ENCODE assay signal across 8 cellular contexts in genomic region chr9:124852829-124853531, GRCh38. TPM values are rescaled to one million over a fixed set of nuclear protein-coding genes. Genes with fewer than 3 reads are reported as not detected.
DNase-seq lines count a peak whose midpoint lies in the region; ATAC-seq, FAIRE-seq and TF ChIP-seq lines count a peak whose summit lies in the region.

Gene WDR38, plus strand, starts transcription at chr9:124853460. Its CDS starts 72 bp downstream, at chr9:124853532.

- H3K4me1 Mint-ChIP-seq in memory B cell, result peaks cover 3% of the 10 kb centered on the region

- 1% methylated on average over 25 of the region's 51 CpGs for WGBS in A549 (ENCODE audit: missing lambda C conversion rate)

- H3K27ac ChIP-seq in A549, result peak within 1 kb of the TSS; percentile 53 to 81
- peak within 1 kb of the TSS; percentile 56 for H3K27ac ChIP-seq in effector memory CD4-positive, alpha-beta T cell (ENCODE audit: insufficient read depth, low read length, poor library complexity, severe bottlenecking)

- H3K36me3 Mint-ChIP-seq in memory B cell, result peaks cover 4% of the 10 kb centered on the region

- H3K9me3 Mint-ChIP-seq in memory B cell, result no peaks in the 10 kb centered on the region

- no peak for TF ChIP-seq EP300 in A549 (IDR thresholded peaks at IDR 0.05)

- CTCF ChIA-PET in A549 (lab: Yijun Ruan, JAX), result interaction anchor here (0.6 to 43.0 kb wide), 56 partner anchors 11 to 531 kb away, joined by 3 to 2512 read pairs (median 4); partner anchors contain the start of genes ARPC5L, NR6A1, OLFML2A and RPL35

- H3K4me1 ChIP-seq in A549, result peaks cover 30% of the 10 kb centered on the region
- peaks cover 5% of the 10 kb centered on the region for H3K4me1 ChIP-seq in effector memory CD4-positive, alpha-beta T cell (ENCODE audit: control insufficient read depth, insufficient read depth, low read length, poor library complexity, severe bottlenecking)

- peak; percentile 93 to 100 for TF ChIP-seq RAD21 in A549 (conservative IDR thresholded peaks at IDR 0.05 in 1 of 2, IDR thresholded peaks at IDR 0.05 in 1 of 2)

- no peak for TF ChIP-seq POLR2A in A549 (IDR thresholded peaks at IDR 0.05; ENCODE audit: low read length)

- H3K4me3 ChIP-seq in A549, result peak within 1 kb of the TSS; percentile 45
- H3K4me3 ChIP-seq in effector memory CD4-positive, alpha-beta T cell (ENCODE audit: insufficient read depth, low read depth, low read length, poor library complexity, severe bottlenecking), result peak within 1 kb of the TSS; percentile 40

- H3K27me3 Mint-ChIP-seq in memory B cell, result no peaks in the 10 kb centered on the region

- TF ChIP-seq CTCF in A549 (IDR thresholded peaks at IDR 0.05), result peak; percentile 100

- DNase-seq in A549 (ENCODE audit: low read depth in 1 of 2, low spot score in 1 of 2) (peak; percentile 87 to 98), NCI-H774 (lab: John Stamatoyannopoulos, UW) (peak; percentile 67), memory B cell (ENCODE audit: low spot score in 2 of 2) (peak; percentile 77 to 91)
- DNase-seq in activated CD8-positive, alpha-beta memory T cell treated with anti-CD3 and anti-CD28 coated beads for 1 hour (ENCODE audit: extremely low read depth in 1 of 2, low read depth in 1 of 2), result peak; percentile 37 to 63
- peak; percentile 78 to 88 (median 82) for DNase-seq in effector memory CD4-positive, alpha-beta T cell
- DNase-seq in stimulated activated CD8-positive, alpha-beta memory T cell treated with anti-CD3 and anti-CD28 coated beads, Interleukin-12 subunit alpha, Interleukin-12 subunit beta, amount 100 ng/mL, for 24 hours (ENCODE audit: extremely low read depth), result peak; percentile 42

- no peaks in the 10 kb centered on the region for H3K9me3 ChIP-seq in A549
- no peaks in the 10 kb centered on the region for H3K9me3 ChIP-seq in effector memory CD4-positive, alpha-beta T cell (ENCODE audit: control insufficient read depth, low read length)

- H3K27me3 ChIP-seq in effector memory CD4-positive, alpha-beta T cell (replicated peaks; ENCODE audit: control insufficient read depth, insufficient read depth, low read length, poor library complexity, severe bottlenecking), result no peaks in the 10 kb centered on the region

- peak within 1 kb of the TSS; percentile 83 for H3K4me3 Mint-ChIP-seq in memory B cell

- ATAC-seq in A549, result peak; percentile 73 to 85
- peak; percentile 76 for ATAC-seq in GM18511 (IDR thresholded peaks at IDR 0.05; ENCODE audit: unreplicated experiment)
- ATAC-seq in HG03108 (IDR thresholded peaks at IDR 0.05; ENCODE audit: unreplicated experiment), result peak; percentile 70
- ATAC-seq in memory B cell (ENCODE audit: low read depth), result peak; percentile 86

- H3K36me3 ChIP-seq in effector memory CD4-positive, alpha-beta T cell (ENCODE audit: control insufficient read depth, insufficient read depth, low read length), result peaks cover 16% of the 10 kb centered on the region

- H3K4me2 ChIP-seq in A549, result peak within 1 kb of the TSS; percentile 86

- POLR2A ChIA-PET in A549 (lab: Yijun Ruan, JAX), result interaction anchor here (1.0 to 5.5 kb wide), 7 partner anchors 9 to 389 kb away, joined by 3 to 52 read pairs (median 4); partner anchors contain the start of genes ARPC5L, HSPA5, NR6A1 and OLFML2A

- FAIRE-seq in A549 (lab: Jason Lieb, UNC), result peak; percentile 36

- H3K27ac Mint-ChIP-seq in memory B cell, result peak within 1 kb of the TSS; percentile 74

TF ChIP-seq in A549, 52 proteins besides CTCF, POLR2A, EP300 and RAD21:
- TF ChIP-seq MAX (IDR thresholded peaks at IDR 0.05) (peak; percentile 72), E2F6 (IDR thresholded peaks at IDR 0.05; ENCODE audit: borderline replicate concordance, low read depth) (peak; percentile 47; the same call in 1 of the 2 replicates), HDAC2 (IDR thresholded peaks at IDR 0.05) (no peak), JUN (IDR thresholded peaks at IDR 0.05) (peak in 1 of 2 experiments; percentile 49; a peak in 1 of 5 replicates), TP53 (CRISPR knock-in tag; IDR thresholded peaks at IDR 0.05) (no peak), GATA3 (IDR thresholded peaks at IDR 0.05; ENCODE audit: borderline replicate concordance) (0 out of 2 replicates have a peak, but pooled peaks have one; percentile 20), KDM1A (IDR thresholded peaks at IDR 0.05; ENCODE audit: low read depth) (no peak), KDM5A (IDR thresholded peaks at IDR 0.05) (peak; percentile 98), POLR2AphosphoS2 (conservative IDR thresholded peaks at IDR 0.05; ENCODE audit: low read length) (no peak), CHD4 (IDR thresholded peaks at IDR 0.05; ENCODE audit: borderline replicate concordance) (no peak), SREBF2 (IDR thresholded peaks at IDR 0.05) (no peak), RFX5 (IDR thresholded peaks at IDR 0.05) (peak; percentile 66; the same call in 1 of the 2 replicates), HOXB5 (CRISPR knock-in tag; IDR thresholded peaks at IDR 0.05) (no peak), SMC3 (IDR thresholded peaks at IDR 0.05) (peak; percentile 100)

RNA-seq across cellular contexts. Expression of gene WDR38, which starts in this region (rescaled TPM):
- not detected in 2 replicates for polyA plus RNA-seq in A549 (2011; rRNA removed)
- polyA plus RNA-seq in A549 (2012; cell fraction: cytosol; rRNA removed), result 0.04 and 0.05 TPM in 2 replicates
- polyA plus RNA-seq in A549 (2012; cell fraction: nucleus; rRNA removed), result 0.07 TPM in 1 of 2 replicates, not detected in the other
- 0.12 TPM in 1 of 3 replicates, not detected in the others for polyA plus RNA-seq in A549 (2017; fragmentation: RNase III; extraction: RNeasy Plus Mini Kit Qiagen cat#74134 plus additional on column Dnase treatment)
- not detected in 2 replicates for polyA minus RNA-seq in A549 (2011; rRNA and poly(A)+ RNA removed)

Comparison
In these comparisons a context has a peak if more than half of its experiments do, and no peak if none do; other contexts are left out.
1. Peak in every context shown above with its lines: DNase-seq, ATAC-seq, H3K4me3 ChIP-seq and H3K27ac ChIP-seq.
2. Peak in DNase-seq, ATAC-seq, H3K4me3 ChIP-seq, H3K27ac ChIP-seq and H3K4me2 ChIP-seq in A549; RNA of the gene not detected or under 1 TPM.
3. DNase-seq: peak in every context shown above with its lines; median percentile 92 in A549; 84 in memory B cell; 82 in effector memory CD4-positive, alpha-beta T cell; 67 in NCI-H774; 50 in activated CD8-positive, alpha-beta memory T cell treated with anti-CD3 and anti-CD28 coated beads for 1 hour; 42 in stimulated activated CD8-positive, alpha-beta memory T cell treated with anti-CD3 and anti-CD28 coated beads, Interleukin-12 subunit alpha, Interleukin-12 subunit beta, amount 100 ng/mL, for 24 hours.